In genomic region chr7:8751557-8752231, GRCh38 we compare ENCODE assay signal across 1 cellular context.
TF ChIP-seq lines count a peak whose summit lies in the region.

No MANE protein-coding gene starts in this region.

TF ChIP-seq in K562, 482 proteins besides CTCF, POLR2A, EP300 and RAD21 (continued from another document):
- TF ChIP-seq AFF1 (IDR thresholded peaks at IDR 0.05; ENCODE audit: low read depth in 1 of 2, partially characterized antibody in 2 of 2): peak in 1 of 2 experiments; percentile 11
- peak in 1 of 2 experiments; percentile 40; a peak in 1 of 4 replicates for TF ChIP-seq TEAD1 (CRISPR knock-in tag; IDR thresholded peaks at IDR 0.05)
- no peak for TF ChIP-seq EWSR1 (IDR thresholded peaks at IDR 0.05; ENCODE audit: borderline replicate concordance, low read depth, partially characterized antibody)
- peak in 1 of 2 experiments; percentile 36; a peak in 2 of 4 replicates for TF ChIP-seq HDAC1 (IDR thresholded peaks at IDR 0.05)
- TF ChIP-seq ATF3 (IDR thresholded peaks at IDR 0.05): peak; percentile 56
- no peak for TF ChIP-seq ATF3 (CRISPR knock-in tag; conservative IDR thresholded peaks at IDR 0.05)
- TF ChIP-seq ID3 (CRISPR knock-in tag; IDR thresholded peaks at IDR 0.05): no peak
- TF ChIP-seq ID3 (tag; IDR thresholded peaks at IDR 0.05): peak; percentile 75
- TF ChIP-seq NEUROD1 (IDR thresholded peaks at IDR 0.05; ENCODE audit: borderline replicate concordance, low read depth, low read length, partially characterized antibody): no peak
- 0 out of 2 replicates have a peak, but pooled peaks have one; percentile 35 for TF ChIP-seq TEAD4 (IDR thresholded peaks at IDR 0.05; ENCODE audit: low read length)
- TF ChIP-seq TEAD4 (CRISPR knock-in tag; IDR thresholded peaks at IDR 0.05; ENCODE audit: borderline replicate concordance): no peak
- 0 out of 2 replicates have a peak, but pooled peaks have one; percentile 48 for TF ChIP-seq SMARCA4 (IDR thresholded peaks at IDR 0.05)
- peak; percentile 62; the same call in 1 of the 2 replicates for TF ChIP-seq HMBOX1 (IDR thresholded peaks at IDR 0.05)
TF ChIP-seq in K562: peak in this region for 31.
